Comparison of ENCODE assay signal across 9 cellular contexts in the genomic region with DNA sequence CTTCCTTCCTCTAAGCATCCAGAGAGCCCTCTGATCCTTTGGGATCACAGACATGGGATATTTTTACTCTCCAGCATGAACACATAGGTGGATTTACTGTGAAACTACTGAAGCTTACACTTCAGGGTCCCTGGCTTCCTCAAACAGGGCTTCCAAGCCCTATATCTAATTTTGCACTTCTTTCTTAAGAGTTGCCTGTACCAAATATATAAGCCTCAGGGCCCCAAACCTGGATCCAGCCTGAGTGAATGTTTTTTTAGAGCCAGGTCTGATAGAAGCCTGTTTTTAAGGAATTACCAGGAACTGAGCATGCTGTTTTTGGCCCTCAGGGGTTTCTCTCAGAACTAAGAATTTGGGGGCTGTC. TPM values are rescaled to one million over a fixed set of nuclear protein-coding genes. Genes with fewer than 3 reads are reported as not detected.
DNase-seq lines count a peak whose midpoint lies in the region; ATAC-seq, FAIRE-seq and TF ChIP-seq lines count a peak whose summit lies in the region.
"Had no signal": no experiment of that assay in that cellular context is flagged by ENCODE, and none has a peak within 500 bp of the region (broad histone marks: within the 10 kb centered on the region; RNA-seq: fewer than 3 reads in every experiment).

No MANE protein-coding gene starts in this region.

- DNase-seq in WTC11 (ENCODE audit: low spot score) (no peak), small intestine (no peak), GM20000 (ENCODE audit: low spot score) (no peak), head of caudate nucleus (no peak), NCI-H1694 treated with DMSO at 0.1 percent for 48 hours (lab: John Stamatoyannopoulos, UW) (no peak)
- no peak for DNase-seq in stimulated activated CD4-positive, alpha-beta T cell treated with anti-CD3 and anti-CD28 coated beads, Interleukin-4, amount 100 ng/mL, for 1 hour

- peak overlapping the region; percentile 100 for H3K27ac Mint-ChIP-seq in WTC11

- H3K27me3 ChIP-seq in iPS-15b (ENCODE audit: control insufficient read depth, insufficient read depth, low read length), result no peaks in the 10 kb centered on the region
- no peaks in the 10 kb centered on the region for H3K27me3 ChIP-seq in small intestine (ENCODE audit: control insufficient read depth in 2 of 2, insufficient read depth in 2 of 2, low read length in 2 of 2)

- peaks cover 9% of the 10 kb centered on the region for H3K36me3 Mint-ChIP-seq in WTC11

- FAIRE-seq in small intestine (lab: Jason Lieb, UNC), result no peak
- FAIRE-seq: GM12892 had no signal

- CTCF ChIA-PET in HEK293 (lab: Yijun Ruan, JAX), result interaction anchor here (0.6 to 2.9 kb wide), 5 partner anchors 32 to 330 kb away, joined by 3 to 14 read pairs (median 4); no protein-coding TSS in a partner anchor
- CTCF ChIA-PET in WTC11 (lab: Charles Lee), result interaction anchor here (1.0 to 5.6 kb wide), 11 partner anchors 12 to 109 kb away, joined by 3 to 67 read pairs (median 5); no protein-coding TSS in a partner anchor

- TF ChIP-seq CTCF in HEK293 (tag by site-specific recombination; IDR thresholded peaks at IDR 0.05) (no peak), WTC11 (IDR thresholded peaks at IDR 0.05) (no peak), GM20000 (IDR thresholded peaks at IDR 0.05; ENCODE audit: extremely low read depth, missing control alignments) (no peak)

- no peak for ATAC-seq in WTC11

- H3K4me1 ChIP-seq in HEK293 (ENCODE audit: control insufficient read depth, insufficient read depth, low read length), result peaks cover 27% of the 10 kb centered on the region
- peaks cover 18% of the 10 kb centered on the region for H3K4me1 ChIP-seq in iPS-15b (ENCODE audit: control insufficient read depth, insufficient read depth, low read length)
- H3K4me1 ChIP-seq in small intestine (ENCODE audit: control insufficient read depth in 2 of 2, insufficient read depth in 1 of 2, low read depth in 1 of 2, low read length in 1 of 2), result peaks cover 0 to 7% of the 10 kb centered on the region in 2 donors

- H3K36me3 ChIP-seq in HEK293 (ENCODE audit: control insufficient read depth in 2 of 2, insufficient read depth in 1 of 2, low read length in 2 of 2) (peaks cover 0 to 4% of the 10 kb centered on the region in 2 experiments; a peak in 1 of 3 replicates), iPS-15b (ENCODE audit: control insufficient read depth, insufficient read depth, low read length) (no peaks in the 10 kb centered on the region), small intestine (ENCODE audit: control insufficient read depth in 2 of 2, insufficient read depth in 2 of 2, low read length in 2 of 2) (no peaks in the 10 kb centered on the region)

- peak overlapping the region; percentile 70 for H3K4me3 Mint-ChIP-seq in WTC11

- peaks cover 66% of the 10 kb centered on the region for H3K4me1 Mint-ChIP-seq in WTC11

- POLR2A ChIA-PET in HEK293 (lab: Yijun Ruan, JAX), result interaction anchor here (0.6 to 4.4 kb wide), 10 partner anchors 11 to 52 kb away, joined by 3 to 59 read pairs (median 3); a partner anchor contains a TSS
- POLR2A ChIA-PET in WTC11 (lab: Charles Lee), result interaction anchor here (1.0 to 5.8 kb wide), 7 partner anchors 12 to 58 kb away, joined by 4 to 90 read pairs (median 8); a partner anchor contains a TSS

- H3K9me3 ChIP-seq in HEK293 (ENCODE audit: control insufficient read depth, insufficient read depth, low read depth, low read length) (no peaks in the 10 kb centered on the region), iPS-15b (ENCODE audit: control insufficient read depth, insufficient read depth, low read length) (no peaks in the 10 kb centered on the region), small intestine (ENCODE audit: control insufficient read depth, low read depth) (no peaks in the 10 kb centered on the region)

- no peaks in the 10 kb centered on the region for H3K9me3 Mint-ChIP-seq in WTC11

- H3K27ac ChIP-seq in HEK293 (ENCODE audit: extremely low read depth, low read depth, low read length), result peak overlapping the region; percentile 59
- peak overlapping the region; percentile 79 to 88 for H3K27ac ChIP-seq in small intestine (ENCODE audit: low read depth in 1 of 2, low read length in 1 of 2)

- H3K9ac ChIP-seq in iPS-15b (ENCODE audit: low read depth, low read length), result peak overlapping the region; percentile 61

- H3K27me3 Mint-ChIP-seq in WTC11 (ENCODE audit: low read depth), result no peaks in the 10 kb centered on the region

- intact Hi-C loops in head of caudate nucleus (cut with DNase I), result no loop called here

- H3K4me3 ChIP-seq in HEK293 (ENCODE audit: low read depth, low read length) (no peak overlapping the region), iPS-15b (ENCODE audit: low read depth, low read length) (peak overlapping the region; percentile 36), small intestine (ENCODE audit: low read depth in 1 of 2, low read length in 2 of 2) (no peak overlapping the region)

TF ChIP-seq in HEK293, 187 proteins besides CTCF, POLR2A, EP300 and RAD21 (continues in another document):
- TF ChIP-seq ZFP37 (tag by site-specific recombination; IDR thresholded peaks at IDR 0.05) (no peak), ZNF629 (tag by site-specific recombination; IDR thresholded peaks at IDR 0.05) (no peak), ZNF701 (tag by site-specific recombination; IDR thresholded peaks at IDR 0.05) (no peak)
- TF ChIP-seq, protein P1, sequence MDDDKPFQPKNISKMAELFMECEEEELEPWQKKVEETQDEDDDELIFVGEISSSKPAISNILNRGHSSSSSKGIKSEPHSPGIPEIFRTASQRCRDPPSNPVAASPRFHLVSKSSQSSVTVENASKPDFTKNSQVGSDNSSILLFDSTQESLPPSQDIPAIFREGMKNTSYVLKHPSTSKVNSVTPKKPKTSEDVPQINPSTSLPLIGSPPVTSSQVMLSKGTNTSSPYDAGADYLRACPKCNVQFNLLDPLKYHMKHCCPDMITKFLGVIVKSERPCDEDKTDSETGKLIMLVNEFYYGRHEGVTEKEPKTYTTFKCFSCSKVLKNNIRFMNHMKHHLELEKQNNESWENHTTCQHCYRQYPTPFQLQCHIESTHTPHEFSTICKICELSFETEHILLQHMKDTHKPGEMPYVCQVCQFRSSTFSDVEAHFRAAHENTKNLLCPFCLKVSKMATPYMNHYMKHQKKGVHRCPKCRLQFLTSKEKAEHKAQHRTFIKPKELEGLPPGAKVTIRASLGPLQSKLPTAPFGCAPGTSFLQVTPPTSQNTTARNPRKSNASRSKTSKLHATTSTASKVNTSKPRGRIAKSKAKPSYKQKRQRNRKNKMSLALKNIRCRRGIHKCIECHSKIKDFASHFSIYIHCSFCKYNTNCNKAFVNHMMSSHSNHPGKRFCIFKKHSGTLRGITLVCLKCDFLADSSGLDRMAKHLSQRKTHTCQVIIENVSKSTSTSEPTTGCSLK (tag by site-specific recombination; IDR thresholded peaks at IDR 0.05), result no peak
- TF ChIP-seq, protein P2, sequence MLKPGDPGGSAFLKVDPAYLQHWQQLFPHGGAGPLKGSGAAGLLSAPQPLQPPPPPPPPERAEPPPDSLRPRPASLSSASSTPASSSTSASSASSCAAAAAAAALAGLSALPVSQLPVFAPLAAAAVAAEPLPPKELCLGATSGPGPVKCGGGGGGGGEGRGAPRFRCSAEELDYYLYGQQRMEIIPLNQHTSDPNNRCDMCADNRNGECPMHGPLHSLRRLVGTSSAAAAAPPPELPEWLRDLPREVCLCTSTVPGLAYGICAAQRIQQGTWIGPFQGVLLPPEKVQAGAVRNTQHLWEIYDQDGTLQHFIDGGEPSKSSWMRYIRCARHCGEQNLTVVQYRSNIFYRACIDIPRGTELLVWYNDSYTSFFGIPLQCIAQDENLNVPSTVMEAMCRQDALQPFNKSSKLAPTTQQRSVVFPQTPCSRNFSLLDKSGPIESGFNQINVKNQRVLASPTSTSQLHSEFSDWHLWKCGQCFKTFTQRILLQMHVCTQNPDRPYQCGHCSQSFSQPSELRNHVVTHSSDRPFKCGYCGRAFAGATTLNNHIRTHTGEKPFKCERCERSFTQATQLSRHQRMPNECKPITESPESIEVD (tag by site-specific recombination; IDR thresholded peaks at IDR 0.05), result no peak

TF ChIP-seq in WTC11, 78 proteins besides CTCF, POLR2A, EP300 and RAD21:
- TF ChIP-seq ZNF671 (CRISPR knock-in tag; IDR thresholded peaks at IDR 0.05) (peak; percentile 9; the same call in 1 of the 2 replicates), CREB1 (CRISPR knock-in tag; IDR thresholded peaks at IDR 0.05) (no peak)
- TF ChIP-seq, protein P3, sequence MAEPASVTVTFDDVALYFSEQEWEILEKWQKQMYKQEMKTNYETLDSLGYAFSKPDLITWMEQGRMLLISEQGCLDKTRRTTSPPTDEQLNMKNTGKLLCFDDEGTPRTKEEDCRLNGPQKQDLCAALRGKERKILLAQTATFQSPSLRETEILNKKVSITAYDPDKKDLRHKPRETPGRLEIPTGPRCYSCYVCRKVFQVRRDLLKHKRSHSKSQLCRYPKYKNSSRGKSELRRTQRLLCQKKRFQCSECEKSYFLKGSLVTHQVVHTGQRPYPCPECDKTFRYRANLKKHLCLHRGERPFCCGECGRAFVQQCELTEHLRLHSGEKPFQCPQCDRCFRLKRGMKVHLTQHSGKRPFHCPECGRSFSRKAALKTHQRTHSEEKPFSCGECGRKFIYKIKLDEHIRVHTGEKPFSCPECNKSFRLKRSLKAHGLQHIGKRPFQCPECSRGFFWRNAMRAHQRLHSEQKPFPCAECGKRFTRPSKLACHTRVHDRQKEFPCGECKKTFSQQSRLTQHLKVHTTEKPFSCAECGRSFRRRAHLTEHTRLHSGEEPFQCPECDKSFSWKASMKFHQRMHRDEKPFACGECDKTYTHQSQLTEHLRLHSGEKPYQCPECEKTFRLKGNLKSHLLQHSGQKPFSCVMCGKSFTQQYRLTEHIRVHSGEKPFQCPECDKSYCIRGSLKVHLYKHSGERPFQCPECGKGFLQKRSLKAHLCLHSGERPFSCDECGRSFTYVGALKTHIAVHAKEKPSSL (CRISPR knock-in tag; conservative IDR thresholded peaks at IDR 0.05), result peak; percentile 74; the same call in 1 of the 2 replicates
TF ChIP-seq in WTC11: peak in this region for 2.

RNA-seq across cellular contexts. Expression of a gene that starts 13.2 kb away (rescaled TPM):
- 114 to 118 TPM (median 117 TPM) in 3 replicates for total RNA-seq in WTC11 (2021)
- 10 to 100 TPM; 31.9 to 58.9 (median 51.7) TPM for polyA plus RNA-seq in small intestine

RNA-seq across cellular contexts. Expression of a gene that starts 52.3 kb away (rescaled TPM):
- 869 to 943 TPM (median 911 TPM) in 3 replicates for total RNA-seq in WTC11 (2021)
- polyA plus RNA-seq in small intestine, result 1,000 to 10,000 TPM; 2,319 to 3,566 (median 2,983) TPM
